10 cellular contexts compared by ENCODE assay signal in the genomic region with DNA sequence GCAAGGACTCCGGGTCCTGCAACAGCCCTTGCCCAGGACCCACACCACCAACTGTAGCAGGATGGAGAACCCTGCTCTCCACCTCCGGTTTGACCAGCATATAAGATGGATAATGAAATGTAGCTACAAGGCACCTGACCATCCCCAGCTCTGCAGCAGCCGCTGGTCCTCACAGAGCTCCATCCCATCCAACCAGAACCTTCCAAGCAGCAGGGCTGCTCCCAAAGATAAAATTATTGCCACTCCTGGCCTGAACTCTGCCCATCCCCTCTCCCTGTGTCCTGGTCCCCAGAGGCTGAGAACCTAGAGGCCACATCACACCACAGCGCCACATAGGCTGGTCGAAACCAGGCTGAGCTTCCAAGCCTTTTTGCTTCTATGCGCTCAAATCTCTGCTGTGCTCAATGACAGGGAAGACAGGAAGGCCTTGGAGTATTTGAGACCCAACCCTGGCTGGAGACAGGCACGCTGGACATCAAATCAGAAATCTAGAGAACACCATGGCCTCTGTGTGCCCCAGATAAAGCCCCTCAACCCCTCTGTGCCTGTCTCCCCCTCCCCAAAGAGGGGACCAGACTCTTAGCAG. TPM values are rescaled to one million over a fixed set of nuclear protein-coding genes. Genes with fewer than 3 reads are reported as not detected.
DNase-seq lines count a peak whose midpoint lies in the region; ATAC-seq lines count a peak whose summit lies in the region.
"Had no signal": no experiment of that assay in that cellular context is flagged by ENCODE, and none has a peak within 500 bp of the region (broad histone marks: within the 10 kb centered on the region; RNA-seq: fewer than 3 reads in every experiment).

No MANE protein-coding gene starts in this region.

- peaks cover 13% of the 10 kb centered on the region for H3K36me3 Mint-ChIP-seq in stimulated activated effector memory CD8-positive, alpha-beta T cell treated with anti-CD3 and anti-CD28 coated beads, Interleukin-12 subunit alpha, Interleukin-12 subunit beta, amount 100 ng/mL, for 72 hours

- no peak for ATAC-seq in stimulated activated effector memory CD8-positive, alpha-beta T cell treated with anti-CD3 and anti-CD28 coated beads, Interleukin-12 subunit alpha, Interleukin-12 subunit beta, amount 100 ng/mL, for 72 hours
- ATAC-seq in HG02981 (IDR thresholded peaks at IDR 0.05; ENCODE audit: unreplicated experiment): no peak

- no peaks in the 10 kb centered on the region for H3K9me3 Mint-ChIP-seq in stimulated activated effector memory CD8-positive, alpha-beta T cell treated with anti-CD3 and anti-CD28 coated beads, Interleukin-12 subunit alpha, Interleukin-12 subunit beta, amount 100 ng/mL, for 72 hours
- H3K9me3 Mint-ChIP-seq: activated CD4-positive, alpha-beta memory T cell treated with anti-CD3 and anti-CD28 coated beads for 36 hours had no signal

- H3K9me3 ChIP-seq in HUES48 (ENCODE audit: control insufficient read depth, insufficient read depth, low read length) (no peaks in the 10 kb centered on the region), mesodermal cell (ENCODE audit: control insufficient read depth, low read length) (no peaks in the 10 kb centered on the region), GM23248 (ENCODE audit: low read depth) (no peaks in the 10 kb centered on the region)
- H3K9me3 ChIP-seq: adrenal gland had no signal

- H3K9me2 ChIP-seq in GM23248 (ENCODE audit: insufficient read depth): no peaks in the 10 kb centered on the region

- H3K4me1 Mint-ChIP-seq in stimulated activated effector memory CD8-positive, alpha-beta T cell treated with anti-CD3 and anti-CD28 coated beads, Interleukin-12 subunit alpha, Interleukin-12 subunit beta, amount 100 ng/mL, for 72 hours: peaks cover 25% of the 10 kb centered on the region

- no peak overlapping the region for H3K4me3 Mint-ChIP-seq in stimulated activated effector memory CD8-positive, alpha-beta T cell treated with anti-CD3 and anti-CD28 coated beads, Interleukin-12 subunit alpha, Interleukin-12 subunit beta, amount 100 ng/mL, for 72 hours
- H3K4me3 Mint-ChIP-seq: activated CD4-positive, alpha-beta memory T cell treated with anti-CD3 and anti-CD28 coated beads for 36 hours had no signal

- H3K4me3 ChIP-seq in HUES48 (ENCODE audit: low read depth, low read length) (no peak overlapping the region), mesodermal cell (ENCODE audit: extremely low read depth, insufficient read depth, low read length, poor library complexity, severe bottlenecking) (no peak overlapping the region), GM23248 (no peak overlapping the region)
- H3K4me3 ChIP-seq: adrenal gland had no signal

- no peaks in the 10 kb centered on the region for H4K20me1 ChIP-seq in GM23248 (ENCODE audit: insufficient read depth)

- H3K9ac ChIP-seq in HUES48 (ENCODE audit: low read depth, low read length): no peak overlapping the region
- no peak overlapping the region for H3K9ac ChIP-seq in GM23248
- H3K9ac ChIP-seq: KMS-11 had no signal

- H3K4me1 ChIP-seq in HUES48 (ENCODE audit: control insufficient read depth, insufficient read depth, low read length): peaks cover 14% of the 10 kb centered on the region
- H3K4me1 ChIP-seq in mesodermal cell (ENCODE audit: control insufficient read depth, insufficient read depth, low read length, poor library complexity, severe bottlenecking): peaks cover 14% of the 10 kb centered on the region
- H3K4me1 ChIP-seq in GM23248 (ENCODE audit: insufficient read depth): peaks cover 11% of the 10 kb centered on the region; the same call in 1 of the 2 replicates

- H3K27me3 ChIP-seq in HUES48 (ENCODE audit: control insufficient read depth, insufficient read depth, low read length) (no peaks in the 10 kb centered on the region), GM23248 (replicated peaks; ENCODE audit: insufficient read depth) (no peaks in the 10 kb centered on the region)
- H3K27me3 ChIP-seq: adrenal gland had no signal

- H3K79me2 ChIP-seq in GM23248 (ENCODE audit: insufficient read depth): peaks cover 87% of the 10 kb centered on the region

- H3F3A ChIP-seq in GM23248 (ENCODE audit: insufficient read depth): no peaks in the 10 kb centered on the region; the same call in 1 of the 2 replicates

- WGBS in mesodermal cell (ENCODE audit: insufficient coverage in 2 of 2), 2 experiments: 86 to 87% methylated on average over 4 to 5 of the region's 7 CpGs
- WGBS in GM23248 (ENCODE audit: low coverage in 1 of 2, low lambda C conversion rate in 2 of 2, missing lambda C conversion rate in 2 of 2), 2 experiments: 89 to 98% methylated on average over 6 of the region's 7 CpGs

- peak overlapping the region; percentile 42 for H3K27ac ChIP-seq in HUES48 (ENCODE audit: low read depth, low read length)
- peak overlapping the region; percentile 98 for H3K27ac ChIP-seq in angular gyrus (ENCODE audit: low read depth, low read length)
- peak overlapping the region; percentile 36 for H3K27ac ChIP-seq in mesodermal cell (ENCODE audit: low read depth, low read length, severe bottlenecking)
- no peak overlapping the region for H3K27ac ChIP-seq in GM23248
- H3K27ac ChIP-seq: KMS-11 had no signal

- H3K36me3 ChIP-seq in HUES48 (ENCODE audit: control insufficient read depth, insufficient read depth, low read length) (peaks cover 50% of the 10 kb centered on the region), mesodermal cell (ENCODE audit: control insufficient read depth, insufficient read depth, low read length) (peaks cover 65% of the 10 kb centered on the region), GM23248 (ENCODE audit: low read depth) (peaks cover 8% of the 10 kb centered on the region; the same call in 1 of the 2 replicates)

- H3K4me2 ChIP-seq in GM23248 (ENCODE audit: unreplicated experiment): no peak overlapping the region
- H3K4me2 ChIP-seq: KMS-11 had no signal

- peak overlapping the region; percentile 54 for H3K27ac Mint-ChIP-seq in stimulated activated effector memory CD8-positive, alpha-beta T cell treated with anti-CD3 and anti-CD28 coated beads, Interleukin-12 subunit alpha, Interleukin-12 subunit beta, amount 100 ng/mL, for 72 hours
- H3K27ac Mint-ChIP-seq: activated CD4-positive, alpha-beta memory T cell treated with anti-CD3 and anti-CD28 coated beads for 36 hours had no signal

- in situ Hi-C loops in GM23248 (cut with MboI): no loop called here

- no peak for DNase-seq in stimulated activated effector memory CD8-positive, alpha-beta T cell treated with anti-CD3 and anti-CD28 coated beads, Interleukin-12 subunit alpha, Interleukin-12 subunit beta, amount 100 ng/mL, for 72 hours (ENCODE audit: low spot score in 2 of 2)
- DNase-seq in activated gamma-delta T cell treated with Interleukin-2 at 50 U/mL for 16 hours: no peak
- DNase-seq in GM23248: no peak
- DNase-seq: activated CD4-positive, alpha-beta memory T cell treated with anti-CD3 and anti-CD28 coated beads for 36 hours had no signal

- H2AFZ ChIP-seq in GM23248: no peak overlapping the region

RNA-seq across cellular contexts. Expression of gene CDK2AP1, which starts 4.2 kb away (rescaled TPM):
- 227 TPM for polyA plus RNA-seq in mesodermal cell (2013, experiment 1 of 2)
- polyA plus RNA-seq in mesodermal cell (2013, experiment 2 of 2): 235 TPM
- total RNA-seq in GM23248 (2014; rRNA removed; shearing (Covaris generic)): 425 and 481 TPM in 2 replicates
- 91.0 and 95.0 TPM in 2 replicates for polyA plus RNA-seq in GM23248 (2016; fragmentation: Nextera tagmentation; extraction: Ambion mirVana)

RNA-seq across cellular contexts. Expression of gene MTRFR, which starts 34.2 kb away (rescaled TPM):
- 14.2 TPM for polyA plus RNA-seq in mesodermal cell (2013, experiment 1 of 2)
- 13.9 TPM for polyA plus RNA-seq in mesodermal cell (2013, experiment 2 of 2)
- 3.7 and 7.5 TPM in 2 replicates for total RNA-seq in GM23248 (2014; rRNA removed; shearing (Covaris generic))
- polyA plus RNA-seq in GM23248 (2016; fragmentation: Nextera tagmentation; extraction: Ambion mirVana): 21.3 and 22.9 TPM in 2 replicates

RNA-seq across cellular contexts. Expression of gene MPHOSPH9, which starts 34.5 kb away (rescaled TPM):
- 38.3 TPM for polyA plus RNA-seq in mesodermal cell (2013, experiment 1 of 2)
- 44.8 TPM for polyA plus RNA-seq in mesodermal cell (2013, experiment 2 of 2)
- 26.6 and 51.6 TPM in 2 replicates for total RNA-seq in GM23248 (2014; rRNA removed; shearing (Covaris generic))
- polyA plus RNA-seq in GM23248 (2016; fragmentation: Nextera tagmentation; extraction: Ambion mirVana): 11.3 and 18.0 TPM in 2 replicates
